24 cellular contexts compared by ENCODE assay signal in genomic region chr18:63101811-63102210, GRCh38.
"Had no signal": no experiment of that assay in that cellular context is flagged by ENCODE, and none has a peak within 500 bp of the region (broad histone marks: within the 10 kb centered on the region; RNA-seq: fewer than 3 reads in every experiment).

No MANE protein-coding gene starts in this region.

- H3K27me3 ChIP-seq: right atrium auricular region, transverse colon, vagina had no signal

- H3K4me3 Mint-ChIP-seq: activated naive CD8-positive, alpha-beta T cell; brain; endodermal cell; stimulated activated naive CD8-positive, alpha-beta T cell treated with anti-CD3 and anti-CD28 coated beads, Interleukin-15, Interleukin-2, amounts not matched to agents 100 ng/mL and 50 ng/mL, for 24 hours had no signal

- DNase-seq: activated CD4-positive, CD25-positive, alpha-beta regulatory T cell treated with anti-CD3 and anti-CD28 coated beads, Interleukin-2, amount 50 U/mL, for 72 hours; activated CD8-positive, alpha-beta memory T cell treated with anti-CD3 and anti-CD28 coated beads, Interleukin-2, amount 50 U/mL, for 48 hours; activated gamma-delta T cell; activated T-cell treated with anti-CD3 and anti-CD28 coated beads, Interleukin-2, amount 50 U/mL, for 48 hours; central memory CD4-positive, alpha-beta T cell; dorsolateral prefrontal cortex; endodermal cell; foreskin melanocyte; glutamatergic neuron; hypothalamus; kidney; occipital lobe; stimulated activated CD4-positive, alpha-beta T cell treated with anti-CD3 and anti-CD28 coated beads, Interleukin-12 subunit alpha, Interleukin-12 subunit beta, amount 100 ng/mL, for 4 hours; stimulated activated CD4-positive, alpha-beta T cell treated with anti-CD3 and anti-CD28 coated beads, Interleukin-1b, Interleukin-23, amount 100 ng/mL, for 48 hours; transverse colon had no signal

- H3K27ac ChIP-seq: dorsolateral prefrontal cortex, vagina, VCaP had no signal

- ATAC-seq: left lobe of liver had no signal

- H3K9me3 ChIP-seq: right atrium auricular region, transverse colon, vagina had no signal

- H3K36me3 ChIP-seq: right atrium auricular region, transverse colon, vagina had no signal

- H3K4me3 ChIP-seq: dorsolateral prefrontal cortex, lung, right atrium auricular region, transverse colon, vagina had no signal

- H3K36me3 Mint-ChIP-seq: brain had no signal

- H3K4me1 ChIP-seq: vagina had no signal

- H3K27ac Mint-ChIP-seq: activated naive CD8-positive, alpha-beta T cell; brain; endodermal cell; progenitor cell of endocrine pancreas; stimulated activated naive CD8-positive, alpha-beta T cell treated with anti-CD3 and anti-CD28 coated beads, Interleukin-15, Interleukin-2, amounts not matched to agents 100 ng/mL and 50 ng/mL, for 24 hours had no signal
